ENCODE assay signal across 25 cellular contexts in genomic region chr4:140776551-140776950, GRCh38.
"Had no signal": no experiment of that assay in that cellular context is flagged by ENCODE, and none has a peak within 500 bp of the region (broad histone marks: within the 10 kb centered on the region; RNA-seq: fewer than 3 reads in every experiment).

No MANE protein-coding gene starts in this region.

- H3K27me3 Mint-ChIP-seq: stimulated activated naive CD8-positive, alpha-beta T cell treated with anti-CD3 and anti-CD28 coated beads, Interleukin-15, amount 100 ng/mL, for 72 hours had no signal

- H3K4me1 Mint-ChIP-seq: naive thymus-derived CD8-positive, alpha-beta T cell; stimulated activated naive CD8-positive, alpha-beta T cell treated with anti-CD3 and anti-CD28 coated beads, Interleukin-15, amount 100 ng/mL, for 72 hours had no signal

- H3K36me3 Mint-ChIP-seq: naive thymus-derived CD8-positive, alpha-beta T cell had no signal

- DNase-seq: dermis blood vessel endothelial cell; effector memory CD4-positive, alpha-beta T cell; erythroblast; esophagus squamous epithelium; foreskin melanocyte; glutamatergic neuron; heart right ventricle; hippocampal formation; left cardiac atrium; left lung; naive thymus-derived CD8-positive, alpha-beta T cell; nephron progenitor cell; nucleus accumbens; retina; right lobe of liver; small intestine; stimulated activated CD4-positive, alpha-beta T cell treated with anti-CD3 and anti-CD28 coated beads, Interleukin-15, amount 100 ng/mL, for 24 hours; stimulated activated CD4-positive, alpha-beta T cell treated with anti-CD3 and anti-CD28 coated beads, Interleukin-2, amount 100 ng/mL, for 48 hours; stimulated activated naive CD4-positive, alpha-beta T cell; stimulated activated naive CD8-positive, alpha-beta T cell treated with anti-CD3 and anti-CD28 coated beads, Interleukin-15, amount 100 ng/mL, for 72 hours; transverse colon; upper lobe of right lung; uterus had no signal

- H3K4me3 Mint-ChIP-seq: naive thymus-derived CD8-positive, alpha-beta T cell; nephron progenitor cell; stimulated activated naive CD8-positive, alpha-beta T cell treated with anti-CD3 and anti-CD28 coated beads, Interleukin-15, amount 100 ng/mL, for 72 hours had no signal

- H3K4me3 ChIP-seq: coronary artery, esophagus squamous epithelium, heart right ventricle, left lung, right lobe of liver, suprapubic skin, transverse colon, upper lobe of right lung, uterus had no signal

- H3K36me3 ChIP-seq: esophagus squamous epithelium, heart right ventricle, left lung, right lobe of liver, suprapubic skin, transverse colon, upper lobe of right lung, uterus had no signal

- H3K27ac Mint-ChIP-seq: naive thymus-derived CD8-positive, alpha-beta T cell had no signal

- H3K9me3 Mint-ChIP-seq: naive thymus-derived CD8-positive, alpha-beta T cell; nephron progenitor cell; stimulated activated naive CD8-positive, alpha-beta T cell treated with anti-CD3 and anti-CD28 coated beads, Interleukin-15, amount 100 ng/mL, for 72 hours had no signal

- H3K4me1 ChIP-seq: esophagus squamous epithelium, heart right ventricle, left lung, right lobe of liver, suprapubic skin, transverse colon, upper lobe of right lung, uterus had no signal

- H3K9me3 ChIP-seq: esophagus squamous epithelium, heart right ventricle, left lung, right lobe of liver, suprapubic skin, transverse colon, upper lobe of right lung, uterus had no signal

- H3K27ac ChIP-seq: coronary artery, esophagus squamous epithelium, heart right ventricle, left lung, right lobe of liver, suprapubic skin, transverse colon, upper lobe of right lung, uterus had no signal

- H3K27me3 ChIP-seq: esophagus squamous epithelium, heart right ventricle, left lung, right lobe of liver, suprapubic skin, transverse colon, upper lobe of right lung, uterus had no signal

- ATAC-seq: heart right ventricle; left cardiac atrium; left lung; naive thymus-derived CD8-positive, alpha-beta T cell; right lobe of liver; stimulated activated naive CD8-positive, alpha-beta T cell treated with anti-CD3 and anti-CD28 coated beads, Interleukin-15, amount 100 ng/mL, for 72 hours; upper lobe of right lung had no signal
